In the genomic region with DNA sequence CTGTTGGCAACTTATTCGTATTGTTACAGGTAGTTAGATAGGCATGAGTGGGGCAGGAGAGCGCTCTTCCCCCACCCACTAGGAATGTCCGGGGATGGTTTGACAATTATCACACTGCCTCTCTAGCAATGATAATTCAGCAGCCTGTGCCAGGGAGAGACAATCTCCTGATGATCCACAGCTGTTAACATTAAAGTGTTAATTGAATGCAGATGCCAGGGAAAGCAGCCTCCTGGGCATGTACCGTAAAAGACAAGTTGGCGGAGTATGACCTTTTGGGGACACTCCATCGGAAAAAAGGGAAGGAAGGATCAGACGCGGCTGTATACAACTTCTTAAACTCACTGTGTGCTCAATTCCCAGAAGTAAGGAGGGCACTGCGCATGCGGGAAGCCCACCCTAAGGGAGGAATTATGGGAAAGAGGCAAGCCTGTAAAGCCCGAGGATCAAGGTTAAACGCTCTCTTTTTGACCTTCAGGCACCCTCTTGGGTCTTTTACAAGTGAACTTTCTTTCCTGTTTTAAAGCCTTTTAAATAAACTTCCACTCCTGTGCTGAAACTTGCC, we compare ENCODE assay signal across 16 cellular contexts.
A peak's percentile ranks its signal among the peaks of the same experiment; 100 is the strongest.
DNase-seq lines count a peak whose midpoint lies in the region; ATAC-seq and TF ChIP-seq lines count a peak whose summit lies in the region.
"Had no signal": no experiment of that assay in that cellular context is flagged by ENCODE, and none has a peak within 500 bp of the region (broad histone marks: within the 10 kb centered on the region; RNA-seq: fewer than 3 reads in every experiment).

No MANE protein-coding gene starts in this region.

- no peak for ATAC-seq in T-cell (replicated peaks in 1 of 4)
- ATAC-seq: PC-3 had no signal

- H3K27me3 ChIP-seq in BE2C (no peaks in the 10 kb centered on the region), muscle layer of duodenum (ENCODE audit: low read depth, low read length) (no peaks in the 10 kb centered on the region)
- H3K27me3 ChIP-seq: transverse colon had no signal

- H3K9me3 ChIP-seq in BE2C: no peaks in the 10 kb centered on the region
- no peaks in the 10 kb centered on the region for H3K9me3 ChIP-seq in muscle layer of duodenum (ENCODE audit: control insufficient read depth in 1 of 2, low read length in 2 of 2)
- no peaks in the 10 kb centered on the region for H3K9me3 ChIP-seq in OCI-LY7 (ENCODE audit: low read length)
- H3K9me3 ChIP-seq: transverse colon had no signal

- H3K27ac Mint-ChIP-seq in dendritic cell treated with granulocyte-macrophage colony-stimulating factor and Interleukin-4, amounts not matched to agents 40 ng/mL and 50 ng/mL, for 4 days: peak overlapping the region; percentile 69
- no peak overlapping the region for H3K27ac Mint-ChIP-seq in T-cell
- H3K27ac Mint-ChIP-seq in activated CD4-positive, alpha-beta T cell treated with anti-CD3 and anti-CD28 coated beads, Interleukin-2, amount 10 ng/mL, durations not matched to agents 7 days and 5 days: no peak overlapping the region

- H3K36me3 ChIP-seq in BE2C: no peaks in the 10 kb centered on the region
- H3K36me3 ChIP-seq in muscle layer of duodenum (ENCODE audit: control insufficient read depth in 1 of 2, insufficient read depth in 2 of 2, low read length in 2 of 2): no peaks in the 10 kb centered on the region
- H3K36me3 ChIP-seq in OCI-LY7 (ENCODE audit: insufficient read depth, low read length): no peaks in the 10 kb centered on the region
- H3K36me3 ChIP-seq: transverse colon had no signal

- H3K4me3 ChIP-seq in BE2C (ENCODE audit: low read depth, low read length) (peak overlapping the region; percentile 45), muscle layer of duodenum (ENCODE audit: low read depth in 1 of 2, low read length in 2 of 2) (no peak overlapping the region), OCI-LY7 (ENCODE audit: low read depth, low read length, poor library complexity, severe bottlenecking) (no peak overlapping the region)
- H3K4me3 ChIP-seq: transverse colon had no signal

- CTCF ChIA-PET in T-cell (lab: Charles Lee) (no interaction called here), OCI-LY7 (lab: Charles Lee; ENCODE audit: unreplicated experiment) (no interaction called here)
- CTCF ChIA-PET in activated CD4-positive, alpha-beta T cell treated with anti-CD3 and anti-CD28 coated beads, Interleukin-2, amount 10 ng/mL, durations not matched to agents 7 days and 5 days (lab: Charles Lee): interaction anchor here (1.3 kb wide), 1 partner anchor 19 kb away, joined by 3 read pairs; no protein-coding TSS in a partner anchor

- no peaks in the 10 kb centered on the region for H3K9me2 ChIP-seq in OCI-LY7 (ENCODE audit: insufficient read depth, low read length)

- TF ChIP-seq CTCF in BE2C (IDR thresholded peaks at IDR 0.05; ENCODE audit: low read depth, low read length) (no peak), OCI-LY7 (conservative IDR thresholded peaks at IDR 0.05; ENCODE audit: low read length) (no peak)

- H3K27ac ChIP-seq in muscle layer of duodenum (ENCODE audit: low read length) (peak overlapping the region; percentile 3), OCI-LY7 (ENCODE audit: low read depth, low read length, poor library complexity, severe bottlenecking) (no peak overlapping the region)
- H3K27ac ChIP-seq: transverse colon had no signal

- intact Hi-C loops in dendritic cell treated with granulocyte-macrophage colony-stimulating factor and Interleukin-4, amounts not matched to agents 40 ng/mL and 50 ng/mL, for 4 days (cut with micrococcal nuclease): loop anchor here (1.0 kb wide), 1 partner anchor 9 kb away; no protein-coding TSS in a partner anchor
- intact Hi-C loops in OCI-LY7 (cut with micrococcal nuclease; ENCODE audit: unreplicated experiment): no loop called here

- no peaks in the 10 kb centered on the region for H3K79me2 ChIP-seq in OCI-LY7 (ENCODE audit: insufficient read depth, low read depth, low read length)

- POLR2A ChIA-PET in T-cell (lab: Charles Lee) (no interaction called here), OCI-LY7 (lab: Charles Lee) (interaction anchor here (1.8 kb wide), 1 partner anchor 20 kb away, joined by 6 read pairs; no protein-coding TSS in a partner anchor)
- POLR2A ChIA-PET in activated CD4-positive, alpha-beta T cell treated with anti-CD3 and anti-CD28 coated beads, Interleukin-2, amount 10 ng/mL, durations not matched to agents 7 days and 5 days (lab: Charles Lee): no interaction called here

- no peaks in the 10 kb centered on the region for H3K36me3 Mint-ChIP-seq in dendritic cell treated with granulocyte-macrophage colony-stimulating factor and Interleukin-4, amounts not matched to agents 40 ng/mL and 50 ng/mL, for 4 days (ENCODE audit: low read depth)
- peaks cover 5% of the 10 kb centered on the region for H3K36me3 Mint-ChIP-seq in T-cell
- peaks cover 8% of the 10 kb centered on the region for H3K36me3 Mint-ChIP-seq in activated CD4-positive, alpha-beta T cell treated with anti-CD3 and anti-CD28 coated beads, Interleukin-2, amount 10 ng/mL, durations not matched to agents 7 days and 5 days (ENCODE audit: low read depth)

- peak overlapping the region; percentile 9 for H3K4me3 Mint-ChIP-seq in dendritic cell treated with granulocyte-macrophage colony-stimulating factor and Interleukin-4, amounts not matched to agents 40 ng/mL and 50 ng/mL, for 4 days
- no peak overlapping the region for H3K4me3 Mint-ChIP-seq in T-cell
- no peak overlapping the region for H3K4me3 Mint-ChIP-seq in activated CD4-positive, alpha-beta T cell treated with anti-CD3 and anti-CD28 coated beads, Interleukin-2, amount 10 ng/mL, durations not matched to agents 7 days and 5 days

- no peaks in the 10 kb centered on the region for H4K20me1 ChIP-seq in OCI-LY7 (ENCODE audit: insufficient read depth, low read length)

- no peaks in the 10 kb centered on the region for H3K4me1 ChIP-seq in BE2C
- H3K4me1 ChIP-seq in muscle layer of duodenum (ENCODE audit: control insufficient read depth in 1 of 2, insufficient read depth in 2 of 2, low read length in 2 of 2): peaks cover 0 to 6% of the 10 kb centered on the region in 2 donors
- H3K4me1 ChIP-seq in OCI-LY7 (ENCODE audit: insufficient read depth, low read length, poor library complexity, severe bottlenecking): peaks cover 11% of the 10 kb centered on the region

- no peak overlapping the region for H3K4me2 ChIP-seq in OCI-LY7 (ENCODE audit: low read length)

- H3K9me3 Mint-ChIP-seq in dendritic cell treated with granulocyte-macrophage colony-stimulating factor and Interleukin-4, amounts not matched to agents 40 ng/mL and 50 ng/mL, for 4 days: no peaks in the 10 kb centered on the region
- H3K9me3 Mint-ChIP-seq in T-cell: peaks cover 0 to 6% (median 5%) of the 10 kb centered on the region in 3 donors
- peaks cover 9% of the 10 kb centered on the region for H3K9me3 Mint-ChIP-seq in activated CD4-positive, alpha-beta T cell treated with anti-CD3 and anti-CD28 coated beads, Interleukin-2, amount 10 ng/mL, durations not matched to agents 7 days and 5 days

- BruUV-seq in OCI-LY7 (replicated peaks; lab: Mats Ljungman, UMichigan): no TSS peak

- H3K27me3 Mint-ChIP-seq in dendritic cell treated with granulocyte-macrophage colony-stimulating factor and Interleukin-4, amounts not matched to agents 40 ng/mL and 50 ng/mL, for 4 days: no peaks in the 10 kb centered on the region
- H3K27me3 Mint-ChIP-seq in T-cell: no peaks in the 10 kb centered on the region
- H3K27me3 Mint-ChIP-seq in activated CD4-positive, alpha-beta T cell treated with anti-CD3 and anti-CD28 coated beads, Interleukin-2, amount 10 ng/mL, durations not matched to agents 7 days and 5 days: no peaks in the 10 kb centered on the region

- DNase-seq in BE2C (peak; percentile 55), NCI-H2227 treated with DMSO at 0.1 percent for 48 hours (lab: John Stamatoyannopoulos, UW) (peak; percentile 53), T-cell (no peak), MV-4-11 (lab: John Stamatoyannopoulos, UW) (no peak), OCI-LY7 (ENCODE audit: low spot score) (no peak)
- DNase-seq in activated CD4-positive, alpha-beta T cell treated with anti-CD3 and anti-CD28 coated beads, Interleukin-2, amount 10 ng/mL, durations not matched to agents 7 days and 5 days: no peak
- DNase-seq: activated CD4-positive, alpha-beta T cell treated with anti-CD3 and anti-CD28 coated beads for 4 hours; AML-193; DND-41; midbrain; NCI-H1092; posterior cingulate gyrus; transverse colon had no signal

- H2AFZ ChIP-seq in OCI-LY7 (ENCODE audit: low read length): no peak overlapping the region

- H3K4me1 Mint-ChIP-seq in dendritic cell treated with granulocyte-macrophage colony-stimulating factor and Interleukin-4, amounts not matched to agents 40 ng/mL and 50 ng/mL, for 4 days (ENCODE audit: low read depth): peaks cover 69% of the 10 kb centered on the region
- peaks cover 15 to 32% (median 24%) of the 10 kb centered on the region in 3 donors for H3K4me1 Mint-ChIP-seq in T-cell
- H3K4me1 Mint-ChIP-seq in activated CD4-positive, alpha-beta T cell treated with anti-CD3 and anti-CD28 coated beads, Interleukin-2, amount 10 ng/mL, durations not matched to agents 7 days and 5 days: peaks cover 18% of the 10 kb centered on the region

Comparison
In these comparisons a context has a peak if more than half of its experiments do, and no peak if none do; other contexts are left out.
1. DNase-seq: peak in BE2C (single experiment) and NCI-H2227 treated with DMSO at 0.1 percent for 48 hours (single experiment); none in T-cell (0 of 34), activated CD4-positive, alpha-beta T cell treated with anti-CD3 and anti-CD28 coated beads, Interleukin-2, amount 10 ng/mL, durations not matched to agents 7 days and 5 days (single experiment), MV-4-11 (single experiment) and OCI-LY7 (single experiment).